ENCODE assay signal across 12 cellular contexts in the genomic region with DNA sequence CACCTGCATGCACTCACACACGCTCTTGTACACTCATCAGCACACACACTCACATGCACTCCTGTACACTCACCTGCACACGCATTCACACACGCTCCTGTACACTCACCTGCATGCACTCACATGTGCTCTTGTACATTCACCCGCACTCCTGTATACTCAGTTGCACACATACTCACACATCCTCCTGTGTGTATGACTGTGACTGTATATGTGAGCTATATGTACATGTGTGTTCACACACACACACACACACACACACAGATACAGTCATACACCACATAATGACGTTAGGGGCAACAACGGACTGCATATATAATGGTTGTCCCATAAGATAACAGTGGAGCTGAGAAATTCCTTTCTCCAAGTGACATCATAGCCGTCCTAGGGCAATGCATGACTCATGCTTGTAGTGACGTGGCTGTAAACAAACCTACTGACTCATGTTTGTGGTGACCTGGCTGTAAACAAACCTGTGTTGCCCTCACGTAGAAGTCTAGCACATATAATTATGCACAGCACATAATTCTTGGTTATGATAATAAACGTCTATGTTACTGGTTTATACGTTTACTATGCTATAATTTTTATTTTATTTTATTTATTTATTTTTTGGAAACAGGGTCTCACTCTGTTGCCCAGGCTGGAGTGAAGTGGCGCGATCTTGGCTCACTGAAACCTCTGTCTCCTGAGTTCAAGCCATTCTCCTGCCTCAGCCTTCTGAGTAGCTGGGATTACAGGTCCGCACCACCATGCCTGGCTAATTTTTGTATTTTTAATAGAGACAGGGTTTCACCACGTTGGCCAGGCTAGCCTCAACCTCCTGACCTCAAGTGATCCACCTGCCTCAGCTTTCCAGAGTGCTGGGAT. TPM values are rescaled to one million over a fixed set of nuclear protein-coding genes. Genes with fewer than 3 reads are reported as not detected.
DNase-seq lines count a peak whose midpoint lies in the region; ATAC-seq and TF ChIP-seq lines count a peak whose summit lies in the region.
"Had no signal": no experiment of that assay in that cellular context is flagged by ENCODE, and none has a peak within 500 bp of the region (broad histone marks: within the 10 kb centered on the region; RNA-seq: fewer than 3 reads in every experiment).

No MANE protein-coding gene starts in this region.

- DNase-seq in AG20443 (ENCODE audit: low spot score) (peak; percentile 64), HS-27A (ENCODE audit: low read depth) (peak; percentile 14), adipocyte (ENCODE audit: low read depth) (peak; percentile 77), iris pigment epithelial cell (ENCODE audit: low read depth) (peak; percentile 98), BE2C (no peak), DMS79 treated with DMSO at 0.1 percent for 48 hours (lab: John Stamatoyannopoulos, UW) (no peak)
- DNase-seq: activated CD4-positive, alpha-beta T cell treated with anti-CD3 and anti-CD28 coated beads for 1 hour; NCI-H1436 treated with DMSO at 0.1 percent for 48 hours had no signal

- H3K4me1 ChIP-seq in adipocyte (ENCODE audit: control insufficient read depth, insufficient read depth, low read length) (no peaks in the 10 kb centered on the region), BE2C (no peaks in the 10 kb centered on the region)

- no peak for TF ChIP-seq CTCF in BE2C (IDR thresholded peaks at IDR 0.05; ENCODE audit: low read depth, low read length)

- no peak overlapping the region for H3K4me3 ChIP-seq in adipocyte (ENCODE audit: low read length)
- no peak overlapping the region for H3K4me3 ChIP-seq in BE2C (ENCODE audit: low read depth, low read length)
- H3K4me3 ChIP-seq: GM23338 had no signal

- ATAC-seq in GM21529 (IDR thresholded peaks at IDR 0.05; ENCODE audit: unreplicated experiment) (no peak), GM18870 (IDR thresholded peaks at IDR 0.05; ENCODE audit: unreplicated experiment) (no peak)
- ATAC-seq: GM23338 had no signal

- H3K9ac ChIP-seq in adipocyte (ENCODE audit: low read length), result no peak overlapping the region

- H3K27me3 ChIP-seq in adipocyte (replicated peaks; ENCODE audit: control insufficient read depth, insufficient read depth, low read length) (peaks cover 13% of the 10 kb centered on the region), BE2C (peaks cover 6% of the 10 kb centered on the region; the same call in 1 of the 2 replicates)

- H3K9me3 ChIP-seq in adipocyte (ENCODE audit: control insufficient read depth, low read length), result no peaks in the 10 kb centered on the region
- peaks cover 4% of the 10 kb centered on the region; the same call in 1 of the 2 replicates for H3K9me3 ChIP-seq in BE2C
- H3K9me3 ChIP-seq: neutrophil had no signal

- H3K36me3 ChIP-seq in adipocyte (ENCODE audit: control insufficient read depth, insufficient read depth, low read length, severe bottlenecking) (no peaks in the 10 kb centered on the region), BE2C (no peaks in the 10 kb centered on the region)
- H3K36me3 ChIP-seq: neutrophil had no signal

RNA-seq across cellular contexts. Expression of gene TAF4, which starts 22.8 kb away (rescaled TPM):
- 78.1 TPM for polyA plus RNA-seq in BE2C (2012; ENCODE audit: insufficient read depth, insufficient read length, low read depth)

RNA-seq across cellular contexts. Expression of gene LSM14B, which starts 33.8 kb away (rescaled TPM):
- polyA plus RNA-seq in BE2C (2012; ENCODE audit: insufficient read depth, insufficient read length, low read depth), result 65.6 TPM

RNA-seq across cellular contexts. Expression of gene PSMA7, which starts 54.7 kb away (rescaled TPM):
- 626 TPM for polyA plus RNA-seq in BE2C (2012; ENCODE audit: insufficient read depth, insufficient read length, low read depth)

RNA-seq across cellular contexts. Expression of gene SS18L1, which starts 55.1 kb away (rescaled TPM):
- polyA plus RNA-seq in BE2C (2012; ENCODE audit: insufficient read depth, insufficient read length, low read depth), result 65.5 TPM

Comparison
In these comparisons a context has a peak if more than half of its experiments do, and no peak if none do; other contexts are left out.
1. DNase-seq: peak in AG20443 (single experiment), HS-27A (single experiment), adipocyte (single experiment) and iris pigment epithelial cell (single experiment); none in BE2C (single experiment) and DMS79 treated with DMSO at 0.1 percent for 48 hours (single experiment).